Comparison of ENCODE assay signal across 8 cellular contexts in the genomic region with DNA sequence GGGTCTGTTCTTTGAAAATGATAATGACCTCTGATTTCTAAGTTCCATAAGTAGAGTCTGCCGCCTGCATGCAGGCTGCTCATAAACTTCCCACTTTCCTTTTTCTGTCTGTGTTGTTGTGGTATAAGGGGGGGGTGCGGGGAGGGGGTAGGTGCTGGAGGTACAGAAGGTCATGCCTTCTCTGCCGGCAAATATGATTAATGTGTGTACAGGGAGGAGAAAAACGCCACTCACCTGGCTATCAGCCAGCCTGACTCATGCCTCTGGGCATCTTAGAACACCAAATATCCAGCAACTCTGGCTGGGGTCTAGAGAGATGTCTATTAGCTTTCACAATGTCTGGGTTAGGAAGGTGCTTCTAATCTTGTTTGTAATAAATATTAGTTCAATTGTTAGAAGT.
DNase-seq lines count a peak whose midpoint lies in the region; ATAC-seq, FAIRE-seq and TF ChIP-seq lines count a peak whose summit lies in the region.

No MANE protein-coding gene starts in this region.

- H3K27ac ChIP-seq in mesenchymal stem cell (ENCODE audit: low read length, poor library complexity, severe bottlenecking), result peak overlapping the region; percentile 89

- H3K27me3 Mint-ChIP-seq in CD14-positive monocyte (ENCODE audit: low read depth in 3 of 3), result peaks cover 0 to 5% (median 2%) of the 10 kb centered on the region in 3 donors

- no peak overlapping the region for H2BK12ac ChIP-seq in mesenchymal stem cell (ENCODE audit: low read length in 2 of 2)

- no peak overlapping the region for H4K8ac ChIP-seq in mesenchymal stem cell (ENCODE audit: low read length)

- no peak overlapping the region for H3K14ac ChIP-seq in mesenchymal stem cell (ENCODE audit: low read length in 2 of 2)

- H3K23ac ChIP-seq in mesenchymal stem cell (ENCODE audit: low read length in 2 of 2), result no peak overlapping the region

- H3K36me3 ChIP-seq in mesenchymal stem cell (ENCODE audit: control insufficient read depth in 1 of 2, insufficient read depth in 2 of 2, low read depth in 1 of 2, low read length in 2 of 2), result no peaks in the 10 kb centered on the region

- WGBS in mesenchymal stem cell, result 67% methylated on average over 1 of the region's 4 CpGs

- H2AK5ac ChIP-seq in mesenchymal stem cell (ENCODE audit: low read length, severe bottlenecking), result no peak overlapping the region

- no peaks in the 10 kb centered on the region for H3K9me3 Mint-ChIP-seq in CD14-positive monocyte

- no peak overlapping the region for H3K4me3 Mint-ChIP-seq in CD14-positive monocyte

- no peak overlapping the region for H2AFZ ChIP-seq in mesenchymal stem cell (ENCODE audit: low read depth, low read length)

- peak overlapping the region; percentile 52 for H3K4me2 ChIP-seq in mesenchymal stem cell (ENCODE audit: low read length, poor library complexity, severe bottlenecking)

- no peak for ATAC-seq in GM21576 (IDR thresholded peaks at IDR 0.05; ENCODE audit: unreplicated experiment)

- H3K27me3 ChIP-seq in mesenchymal stem cell (ENCODE audit: control insufficient read depth in 1 of 2, insufficient read depth in 1 of 2, low read length in 2 of 2), result no peaks in the 10 kb centered on the region

- H3K4ac ChIP-seq in mesenchymal stem cell (ENCODE audit: low read depth in 1 of 2, low read length in 2 of 2), result no peak overlapping the region

- peak; percentile 71 for FAIRE-seq in GM18507 (lab: Jason Lieb, UNC)

- no peak overlapping the region for H2BK120ac ChIP-seq in mesenchymal stem cell (ENCODE audit: low read depth, low read length)

- H3K4me1 Mint-ChIP-seq in CD14-positive monocyte, result no peaks in the 10 kb centered on the region

- peak overlapping the region; percentile 62 for H3K9ac ChIP-seq in mesenchymal stem cell (ENCODE audit: low read length)

- peaks cover 17% of the 10 kb centered on the region for H3K79me1 ChIP-seq in mesenchymal stem cell (replicated peaks; ENCODE audit: low read length, poor library complexity, severe bottlenecking)

- peak overlapping the region; percentile 73 for H2BK5ac ChIP-seq in mesenchymal stem cell (ENCODE audit: low read depth, low read length, poor library complexity, severe bottlenecking)

- no peaks in the 10 kb centered on the region for H3K36me3 Mint-ChIP-seq in CD14-positive monocyte

- H3K9me3 ChIP-seq in mesenchymal stem cell (ENCODE audit: control insufficient read depth, low read length), result no peaks in the 10 kb centered on the region

- DNase-seq in GM18507 (ENCODE audit: extremely low spot score, insufficient read length, low read depth) (no peak), LoVo (ENCODE audit: low spot score) (peak; percentile 76), brain pericyte (ENCODE audit: low read depth, low spot score) (peak; percentile 81), mesenchymal stem cell (peak; percentile 72), NOMO-1 treated with DMSO at 0.1 percent for 48 hours (lab: John Stamatoyannopoulos, UW; ENCODE audit: unreplicated experiment) (no peak), COLO829 (ENCODE audit: low spot score) (no peak), CD14-positive monocyte (ENCODE audit: low spot score) (no peak)

- H3K27ac Mint-ChIP-seq in CD14-positive monocyte, result no peak overlapping the region

- no peak overlapping the region for H4K91ac ChIP-seq in mesenchymal stem cell (ENCODE audit: low read length)

- no peak for TF ChIP-seq CTCF in CD14-positive monocyte (IDR thresholded peaks at IDR 0.05)

- H3K18ac ChIP-seq in mesenchymal stem cell (ENCODE audit: low read depth in 1 of 2, low read length in 2 of 2), result peak overlapping the region in 1 of 2 experiments; percentile 21

- H3K4me3 ChIP-seq in mesenchymal stem cell (ENCODE audit: insufficient read depth in 1 of 2, low read depth in 1 of 2, low read length in 2 of 2), result peak overlapping the region in 1 of 2 experiments; percentile 60

- intact Hi-C loops in CD14-positive monocyte (cut with micrococcal nuclease), result no loop called here

- H3K4me1 ChIP-seq in mesenchymal stem cell (ENCODE audit: control insufficient read depth, insufficient read depth, low read depth, low read length), result peaks cover 14% of the 10 kb centered on the region

- no peak overlapping the region for H2BK15ac ChIP-seq in mesenchymal stem cell (ENCODE audit: low read depth, poor library complexity, severe bottlenecking)

Comparison
In these comparisons a context has a peak if more than half of its experiments do, and no peak if none do; other contexts are left out.
1. DNase-seq: peak in LoVo (single experiment), brain pericyte (single experiment) and mesenchymal stem cell (single experiment); none in GM18507 (single experiment), NOMO-1 treated with DMSO at 0.1 percent for 48 hours (single experiment), COLO829 (single experiment) and CD14-positive monocyte (single experiment).